In genomic region chr3:127964053-127964452, GRCh38 we compare ENCODE assay signal across 14 cellular contexts. TPM values are rescaled to one million over a fixed set of nuclear protein-coding genes. Genes with fewer than 3 reads are reported as not detected.
DNase-seq lines count a peak whose midpoint lies in the region; ATAC-seq, FAIRE-seq and TF ChIP-seq lines count a peak whose summit lies in the region.
"Had no signal": no experiment of that assay in that cellular context is flagged by ENCODE, and none has a peak within 500 bp of the region (broad histone marks: within the 10 kb centered on the region; RNA-seq: fewer than 3 reads in every experiment).

No MANE protein-coding gene starts in this region.

- no peaks in the 10 kb centered on the region for H3K9me3 ChIP-seq in cardiac muscle cell (ENCODE audit: low read depth)
- H3K9me3 ChIP-seq: SJCRH30 had no signal

- no peak for TF ChIP-seq POLR2A in H54 (IDR thresholded peaks at IDR 0.05; ENCODE audit: low read depth, low read length)

- no peak for FAIRE-seq in H54 (lab: Jason Lieb, UNC)

- H3K36me3 ChIP-seq in cardiac muscle cell, result no peaks in the 10 kb centered on the region
- H3K36me3 ChIP-seq: SJCRH30 had no signal

- intact Hi-C loops in left colon (cut with DNase I, micrococcal nuclease), result no loop called here

- no peak overlapping the region for H3K27ac ChIP-seq in cardiac muscle cell
- H3K27ac ChIP-seq: SJCRH30 had no signal

- no peak for TF ChIP-seq CTCF in cardiac muscle cell (IDR thresholded peaks at IDR 0.05; ENCODE audit: low read depth, low read length)

- H3K4me3 ChIP-seq in cardiac muscle cell, result no peak overlapping the region
- H3K4me3 ChIP-seq: SJCRH30 had no signal

- peaks cover 6% of the 10 kb centered on the region for H3K4me1 ChIP-seq in cardiac muscle cell (ENCODE audit: low read depth)

- ATAC-seq in left colon, result no peak
- ATAC-seq: stimulated activated naive CD8-positive, alpha-beta T cell treated with anti-CD3 and anti-CD28 coated beads, Interleukin-15, Interleukin-2, amounts not matched to agents 100 U/mL and 50 U/mL, for 24 hours had no signal

- DNase-seq in DMS53 treated with DMSO at 0.1 percent for 48 hours (lab: John Stamatoyannopoulos, UW; ENCODE audit: unreplicated experiment) (peak; percentile 43), NCI-H2029 (lab: John Stamatoyannopoulos, UW) (peak; percentile 90), OCI-M1 (lab: John Stamatoyannopoulos, UW) (peak; percentile 31), cardiac muscle cell (ENCODE audit: low read depth in 1 of 2, low spot score in 1 of 2) (peak; percentile 52 to 78), left colon (no peak), ACHN (no peak), H54 (ENCODE audit: insufficient read length, low spot score) (no peak), hippocampal formation (lab: John Stamatoyannopoulos, UW) (no peak)
- DNase-seq: activated CD8-positive, alpha-beta memory T cell treated with anti-CD3 and anti-CD28 coated beads, Interleukin-2, amount 50 U/mL, for 48 hours; MM.1S; stimulated activated CD4-positive, alpha-beta T cell treated with anti-CD3 and anti-CD28 coated beads, Interleukin-4, amount 100 ng/mL, for 24 hours; stimulated activated naive CD8-positive, alpha-beta T cell treated with anti-CD3 and anti-CD28 coated beads, Interleukin-15, Interleukin-2, amounts not matched to agents 100 U/mL and 50 U/mL, for 24 hours had no signal

- H3K27me3 ChIP-seq in cardiac muscle cell, result peaks cover 18% of the 10 kb centered on the region
- H3K27me3 ChIP-seq: SJCRH30 had no signal

- in situ Hi-C loops in ACHN (cut with HindIII; ENCODE audit: low pct_ligation_motif_present, low pct_unique_long_range_greater_than_20kb, low sequenced_read_pairs), result loop anchor here (25.0 kb wide), 1 partner anchor 302 kb away; the partner anchor contains the start of gene ABTB1

RNA-seq across cellular contexts. Expression of gene KBTBD12, which starts 49.0 kb away (rescaled TPM):
- 0.14 and 0.66 TPM in 2 replicates for total RNA-seq in cardiac muscle cell
- polyA plus RNA-seq in cardiac muscle cell, result 0.02 and 0.91 TPM in 2 replicates
- 1 to 10 TPM; 3.8 to 4.6 TPM for total RNA-seq in left colon
- total RNA-seq: mesothelial cell of epicardium, SJCRH30 had no signal

Comparison
In these comparisons a context has a peak if more than half of its experiments do, and no peak if none do; other contexts are left out.
1. DNase-seq: peak in DMS53 treated with DMSO at 0.1 percent for 48 hours (single experiment), NCI-H2029 (single experiment), OCI-M1 (single experiment) and cardiac muscle cell (2 of 2); none in left colon (0 of 2), ACHN (single experiment), H54 (single experiment) and hippocampal formation (0 of 2).